In the genomic region with DNA sequence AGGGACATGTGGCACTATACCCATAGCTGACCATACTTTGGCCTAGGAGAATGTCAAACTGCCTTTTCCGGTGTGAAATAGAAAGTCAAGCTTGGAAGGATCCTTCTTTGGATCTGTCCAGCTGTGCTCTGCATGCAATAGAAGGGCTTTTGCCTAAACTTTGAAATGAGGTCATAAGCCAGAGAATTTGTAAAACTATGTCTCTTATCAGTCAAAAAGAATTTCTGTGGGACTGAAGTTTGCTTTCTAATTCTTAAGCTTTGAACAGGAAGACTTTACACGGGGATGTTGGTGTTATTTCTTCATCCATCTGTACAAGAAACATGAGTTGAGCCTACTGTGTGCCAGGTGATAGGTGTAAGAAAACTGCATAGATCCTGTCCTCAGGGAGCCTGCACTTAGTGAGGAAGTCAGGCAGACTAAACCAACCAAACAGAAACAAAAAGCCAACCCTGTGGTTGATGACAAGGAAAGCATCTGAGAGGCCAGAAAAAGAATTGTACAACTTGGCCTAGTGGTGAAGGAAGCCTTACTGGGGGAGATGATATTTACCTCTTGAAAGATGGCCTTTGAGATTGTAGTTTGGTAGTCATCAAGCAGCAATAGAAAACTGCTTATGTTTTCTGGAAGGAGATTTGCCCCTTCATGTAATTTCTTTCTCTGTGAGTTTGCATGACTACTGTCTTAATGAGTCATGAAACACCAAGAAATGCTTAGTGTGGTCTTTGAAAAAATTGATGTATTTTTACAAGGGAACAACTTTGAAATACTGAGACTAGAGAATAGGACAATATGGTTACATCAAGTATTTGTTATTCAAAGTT, we compare ENCODE assay signal across 13 cellular contexts. TPM values are rescaled to one million over a fixed set of nuclear protein-coding genes. Genes with fewer than 3 reads are reported as not detected.
A peak's percentile ranks its signal among the peaks of the same experiment; 100 is the strongest.
DNase-seq lines count a peak whose midpoint lies in the region; ATAC-seq and TF ChIP-seq lines count a peak whose summit lies in the region.
"Had no signal": no experiment of that assay in that cellular context is flagged by ENCODE, and none has a peak within 500 bp of the region (broad histone marks: within the 10 kb centered on the region; RNA-seq: fewer than 3 reads in every experiment).

No MANE protein-coding gene starts in this region.

- no peak overlapping the region for H3K4me3 Mint-ChIP-seq in nephron progenitor cell

- peak; percentile 77 for DNase-seq in GM23248
- no peak for DNase-seq in ascending aorta (ENCODE audit: low spot score in 2 of 2)
- no peak for DNase-seq in left ventricle myocardium inferior
- DNase-seq in nephron progenitor cell: no peak
- no peak for DNase-seq in NCI-H1417 treated with DMSO at 0.1 percent for 48 hours (lab: John Stamatoyannopoulos, UW)
- DNase-seq: activated T-cell treated with anti-CD3 and anti-CD28 coated beads for 4 hours, DND-41, NCI-H1092 treated with DMSO at 0.1 percent for 48 hours, T-helper 9 cell, upper lobe of right lung had no signal

- H3K9ac ChIP-seq in GM23248 (no peak overlapping the region), stomach smooth muscle (ENCODE audit: low read length in 2 of 2) (no peak overlapping the region)

- WGBS in GM23248 (ENCODE audit: low coverage in 1 of 2, low lambda C conversion rate in 2 of 2, missing lambda C conversion rate in 2 of 2), 2 experiments: 31 to 34% methylated on average over 2 of the region's 2 CpGs

- TF ChIP-seq CTCF in ascending aorta (IDR thresholded peaks at IDR 0.05) (no peak), left ventricle myocardium inferior (IDR thresholded peaks at IDR 0.05; ENCODE audit: borderline replicate concordance) (no peak), nephron progenitor cell (IDR thresholded peaks at IDR 0.05) (no peak)

- H3K4me3 ChIP-seq in GM23248 (no peak overlapping the region), ascending aorta (peak overlapping the region in 1 of 2 donors; percentile 11), left ventricle myocardium inferior (no peak overlapping the region), stomach smooth muscle (ENCODE audit: low read length in 2 of 2) (no peak overlapping the region)
- H3K4me3 ChIP-seq: upper lobe of right lung had no signal

- H3K4me2 ChIP-seq in GM23248 (ENCODE audit: unreplicated experiment): peak overlapping the region; percentile 55

- in situ Hi-C loops in GM23248 (cut with MboI): loop anchor here (10.0 kb wide), 1 partner anchor 155 kb away; no protein-coding TSS in a partner anchor

- peak overlapping the region; percentile 66 for H3K27ac ChIP-seq in GM23248
- peak overlapping the region; percentile 64 to 76 for H3K27ac ChIP-seq in ascending aorta
- H3K27ac ChIP-seq in left ventricle myocardium inferior (replicated peaks): peak overlapping the region; percentile 73
- H3K27ac ChIP-seq in stomach smooth muscle (ENCODE audit: low read length): peak overlapping the region; percentile 31
- H3K27ac ChIP-seq: upper lobe of right lung had no signal

- H3K9me3 ChIP-seq in GM23248 (ENCODE audit: low read depth) (no peaks in the 10 kb centered on the region), ascending aorta (no peaks in the 10 kb centered on the region), left ventricle myocardium inferior (replicated peaks) (no peaks in the 10 kb centered on the region), stomach smooth muscle (ENCODE audit: control insufficient read depth in 2 of 2, low read length in 2 of 2) (no peaks in the 10 kb centered on the region)
- H3K9me3 ChIP-seq: upper lobe of right lung had no signal

- H3K79me2 ChIP-seq in GM23248 (ENCODE audit: insufficient read depth): no peaks in the 10 kb centered on the region

- H2AFZ ChIP-seq in GM23248: no peak overlapping the region

- H3K4me1 ChIP-seq in GM23248 (ENCODE audit: insufficient read depth): peaks cover 44% of the 10 kb centered on the region
- H3K4me1 ChIP-seq in ascending aorta: peaks cover 14 to 25% of the 10 kb centered on the region in 2 donors
- H3K4me1 ChIP-seq in left ventricle myocardium inferior: peaks cover 43% of the 10 kb centered on the region
- peaks cover 54% of the 10 kb centered on the region for H3K4me1 ChIP-seq in stomach smooth muscle (ENCODE audit: control insufficient read depth, insufficient read depth, low read length)

- H3K27me3 ChIP-seq in GM23248 (replicated peaks; ENCODE audit: insufficient read depth) (no peaks in the 10 kb centered on the region), ascending aorta (no peaks in the 10 kb centered on the region), left ventricle myocardium inferior (ENCODE audit: low read depth) (no peaks in the 10 kb centered on the region), stomach smooth muscle (ENCODE audit: control insufficient read depth in 1 of 2, insufficient read depth in 2 of 2, low read length in 2 of 2) (no peaks in the 10 kb centered on the region)
- H3K27me3 ChIP-seq: upper lobe of right lung had no signal

- peaks cover 35% of the 10 kb centered on the region for H3F3A ChIP-seq in GM23248 (ENCODE audit: insufficient read depth)

- H3K4me1 Mint-ChIP-seq in nephron progenitor cell: peaks cover 45% of the 10 kb centered on the region

- peaks cover 18% of the 10 kb centered on the region for H3K36me3 Mint-ChIP-seq in nephron progenitor cell (ENCODE audit: low read depth)

- no peak overlapping the region for H3K27ac Mint-ChIP-seq in nephron progenitor cell

- peaks cover 2% of the 10 kb centered on the region for H3K27me3 Mint-ChIP-seq in nephron progenitor cell (ENCODE audit: low read depth, poor library complexity)

- H3K36me3 ChIP-seq in GM23248 (ENCODE audit: low read depth): no peaks in the 10 kb centered on the region
- H3K36me3 ChIP-seq in ascending aorta: no peaks in the 10 kb centered on the region
- no peaks in the 10 kb centered on the region for H3K36me3 ChIP-seq in left ventricle myocardium inferior
- H3K36me3 ChIP-seq in stomach smooth muscle (ENCODE audit: control insufficient read depth in 2 of 2, insufficient read depth in 2 of 2, low read length in 2 of 2): no peaks in the 10 kb centered on the region
- H3K36me3 ChIP-seq: upper lobe of right lung had no signal

- intact Hi-C loops in ascending aorta (cut with DNase I) (loop anchor here (5.0 kb wide), 2 partner anchors 92 to 127 kb away; no protein-coding TSS in a partner anchor), left ventricle myocardium inferior (cut with micrococcal nuclease) (no loop called here)

- no peaks in the 10 kb centered on the region for H4K20me1 ChIP-seq in GM23248 (ENCODE audit: insufficient read depth)

- no peaks in the 10 kb centered on the region for H3K9me3 Mint-ChIP-seq in nephron progenitor cell

- H3K9me2 ChIP-seq in GM23248 (ENCODE audit: insufficient read depth): no peaks in the 10 kb centered on the region

- ATAC-seq in GM18511 (IDR thresholded peaks at IDR 0.05; ENCODE audit: unreplicated experiment): no peak
- ATAC-seq: HCT116, upper lobe of right lung had no signal

RNA-seq across cellular contexts. Expression of gene TGFB2, which starts 24.8 kb away (rescaled TPM):
- 0.51 and 0.97 TPM in 2 replicates for total RNA-seq in GM23248 (2014; rRNA removed; shearing (Covaris generic))
- 1.3 and 2.0 TPM in 2 replicates for polyA plus RNA-seq in GM23248 (2016; fragmentation: Nextera tagmentation; extraction: Ambion mirVana)
- total RNA-seq in ascending aorta: 9.9 TPM
- 4.4 TPM for total RNA-seq in left ventricle myocardium inferior
